In genomic region chr11:125625594-125626380, GRCh38 we compare ENCODE assay signal across 8 cellular contexts. TPM values are rescaled to one million over a fixed set of nuclear protein-coding genes. Genes with fewer than 3 reads are reported as not detected.
DNase-seq lines count a peak whose midpoint lies in the region; ATAC-seq and TF ChIP-seq lines count a peak whose summit lies in the region.

No MANE protein-coding gene starts in this region.

- peaks cover 22% of the 10 kb centered on the region for H3K36me3 Mint-ChIP-seq in CD8-positive, alpha-beta T cell
- no peaks in the 10 kb centered on the region for H3K36me3 Mint-ChIP-seq in memory B cell

- peak overlapping the region; percentile 91 for H3K27ac ChIP-seq in CD8-positive, alpha-beta T cell (ENCODE audit: low read depth, low read length)
- peak overlapping the region; percentile 97 for H3K27ac ChIP-seq in effector memory CD4-positive, alpha-beta T cell (ENCODE audit: insufficient read depth, low read length, poor library complexity, severe bottlenecking)

- no peaks in the 10 kb centered on the region for H3K9me3 Mint-ChIP-seq in CD8-positive, alpha-beta T cell
- H3K9me3 Mint-ChIP-seq in memory B cell: no peaks in the 10 kb centered on the region

- DNase-seq in CD8-positive, alpha-beta T cell: peak; percentile 62 to 89 (median 79)
- DNase-seq in HK-2 (ENCODE audit: unreplicated experiment): peak; percentile 87
- DNase-seq in NCI-H82 treated with DMSO at 0.1 percent for 48 hours (lab: John Stamatoyannopoulos, UW; ENCODE audit: unreplicated experiment): peak; percentile 71
- DNase-seq in activated CD8-positive, alpha-beta memory T cell treated with anti-CD3 and anti-CD28 coated beads for 24 hours: peak; percentile 96
- DNase-seq in effector memory CD4-positive, alpha-beta T cell: peak; percentile 55 to 73 (median 73)
- peak; percentile 78 to 88 for DNase-seq in memory B cell (ENCODE audit: low spot score in 2 of 2)
- DNase-seq in stimulated activated CD8-positive, alpha-beta memory T cell treated with anti-CD3 and anti-CD28 coated beads, Interleukin-12 subunit alpha, Interleukin-12 subunit beta, amount 100 ng/mL, for 1 hour (ENCODE audit: low read depth): peak; percentile 76

- H3K4me1 Mint-ChIP-seq in CD8-positive, alpha-beta T cell (ENCODE audit: low read depth): peaks cover 17% of the 10 kb centered on the region
- H3K4me1 Mint-ChIP-seq in memory B cell: peaks cover 16% of the 10 kb centered on the region

- peak; percentile 91 for ATAC-seq in CD8-positive, alpha-beta T cell
- ATAC-seq in GM19452 (IDR thresholded peaks at IDR 0.05; ENCODE audit: unreplicated experiment) (peak; percentile 82), memory B cell (ENCODE audit: low read depth) (peak; percentile 94)

- H3K27ac Mint-ChIP-seq in CD8-positive, alpha-beta T cell: peak overlapping the region; percentile 97
- peak overlapping the region; percentile 97 for H3K27ac Mint-ChIP-seq in memory B cell

- H3K9me3 ChIP-seq in CD8-positive, alpha-beta T cell (ENCODE audit: low read length): no peaks in the 10 kb centered on the region
- H3K9me3 ChIP-seq in effector memory CD4-positive, alpha-beta T cell (ENCODE audit: control insufficient read depth, low read length): no peaks in the 10 kb centered on the region

- CTCF ChIA-PET in CD8-positive, alpha-beta T cell (lab: Charles Lee): interaction anchor here (0.9 to 1.1 kb wide), 2 partner anchors 33 to 262 kb away, joined by 3 to 4 read pairs; partner anchors contain the start of genes HYLS1 and STT3A

- H3K4me3 ChIP-seq in CD8-positive, alpha-beta T cell (ENCODE audit: low read depth, low read length): peak overlapping the region; percentile 77
- peak overlapping the region; percentile 82 for H3K4me3 ChIP-seq in effector memory CD4-positive, alpha-beta T cell (ENCODE audit: insufficient read depth, low read depth, low read length, poor library complexity, severe bottlenecking)

- intact Hi-C loops in CD8-positive, alpha-beta T cell (cut with DNase I, micrococcal nuclease): loop anchor here (1.0 to 10.0 kb wide), 11 partner anchors 33 to 1001 kb away; partner anchors contain the start of genes FAM118B (in 2 of the 2), PUS3 (in 2 of the 2), RPUSD4 (in 2 of the 2) and STT3A (in 2 of the 2)

- no peaks in the 10 kb centered on the region for H3K36me3 ChIP-seq in CD8-positive, alpha-beta T cell (ENCODE audit: insufficient read depth, low read length)
- peaks cover 9% of the 10 kb centered on the region for H3K36me3 ChIP-seq in effector memory CD4-positive, alpha-beta T cell (ENCODE audit: control insufficient read depth, insufficient read depth, low read length)

- no peaks in the 10 kb centered on the region for H3K27me3 Mint-ChIP-seq in CD8-positive, alpha-beta T cell (ENCODE audit: low read depth)
- H3K27me3 Mint-ChIP-seq in memory B cell: no peaks in the 10 kb centered on the region

- POLR2A ChIA-PET in CD8-positive, alpha-beta T cell (lab: Charles Lee): interaction anchor here (1.0 to 3.6 kb wide), 4 partner anchors 23 to 277 kb away, joined by 3 to 35 read pairs (median 7); partner anchors contain the start of genes EI24, PUS3 and STT3A

- H3K4me1 ChIP-seq in CD8-positive, alpha-beta T cell (ENCODE audit: insufficient read depth, low read length): peaks cover 12% of the 10 kb centered on the region
- H3K4me1 ChIP-seq in effector memory CD4-positive, alpha-beta T cell (ENCODE audit: control insufficient read depth, insufficient read depth, low read length, poor library complexity, severe bottlenecking): peaks cover 9% of the 10 kb centered on the region

- peak; percentile 7 for TF ChIP-seq CTCF in CD8-positive, alpha-beta T cell (IDR thresholded peaks at IDR 0.05)

- H3K4me3 Mint-ChIP-seq in CD8-positive, alpha-beta T cell: peak overlapping the region; percentile 100
- H3K4me3 Mint-ChIP-seq in memory B cell: peak overlapping the region; percentile 99

- H3K27me3 ChIP-seq in CD8-positive, alpha-beta T cell (ENCODE audit: insufficient read depth, low read length): no peaks in the 10 kb centered on the region
- H3K27me3 ChIP-seq in effector memory CD4-positive, alpha-beta T cell (replicated peaks; ENCODE audit: control insufficient read depth, insufficient read depth, low read length, poor library complexity, severe bottlenecking): no peaks in the 10 kb centered on the region

RNA-seq across cellular contexts. Expression of gene CHEK1, which starts 0.8 kb away (rescaled TPM):
- total RNA-seq in CD8-positive, alpha-beta T cell: 1 to 10 TPM; 8.1 to 8.7 TPM

RNA-seq across cellular contexts. Expression of gene STT3A, which starts 33.1 kb away (rescaled TPM):
- total RNA-seq in CD8-positive, alpha-beta T cell: 10 to 100 TPM; 45.5 to 46.8 TPM

RNA-seq across cellular contexts. Expression of gene ACRV1, which starts 54.9 kb away (rescaled TPM):
- not detected for total RNA-seq in CD8-positive, alpha-beta T cell

RNA-seq across cellular contexts. Expression of gene EI24, which starts 56.5 kb away (rescaled TPM):
- 10 to 100 TPM; 20.5 to 22.4 TPM for total RNA-seq in CD8-positive, alpha-beta T cell

Comparison
In these comparisons a context has a peak if more than half of its experiments do, and no peak if none do; other contexts are left out.
1. Peak in every context shown above with its lines: DNase-seq, ATAC-seq, H3K4me3 ChIP-seq and H3K27ac ChIP-seq.